ENCODE assay signal across 31 cellular contexts in genomic region chr12:56408799-56409417, GRCh38. TPM values are rescaled to one million over a fixed set of nuclear protein-coding genes. Genes with fewer than 3 reads are reported as not detected.
"Had no signal": no experiment of that assay in that cellular context is flagged by ENCODE, and none has a peak within 500 bp of the region (broad histone marks: within the 10 kb centered on the region; RNA-seq: fewer than 3 reads in every experiment).

No MANE protein-coding gene starts in this region.

- FAIRE-seq: endometrium, islet of Langerhans had no signal

- ATAC-seq: effector memory CD8-positive, alpha-beta T cell; heart right ventricle; left cardiac atrium; lower lobe of right lung; naive thymus-derived CD8-positive, alpha-beta T cell; psoas muscle; right cardiac atrium; stimulated activated naive CD8-positive, alpha-beta T cell treated with anti-CD3 and anti-CD28 coated beads, Interleukin-15, amount 100 ng/mL, for 72 hours had no signal

- DNase-seq: cortex of kidney; effector memory CD8-positive, alpha-beta T cell; erythroblast; esophagus squamous epithelium; foreskin melanocyte; glutamatergic neuron; heart right ventricle; hippocampal formation; left cardiac atrium; left ventricle myocardium inferior; lower lobe of right lung; naive thymus-derived CD8-positive, alpha-beta T cell; occipital lobe; ovary; psoas muscle; right cardiac atrium; spleen; stimulated activated naive CD4-positive, alpha-beta T cell; stimulated activated naive CD8-positive, alpha-beta T cell treated with anti-CD3 and anti-CD28 coated beads, Interleukin-15, amount 100 ng/mL, for 72 hours; thyroid gland; trophoblast cell had no signal

RNA-seq across cellular contexts. Expression of gene MIP, which starts 45.5 kb away (rescaled TPM):
- total RNA-seq: kidney epithelial cell; left ventricle myocardium inferior; lower lobe of right lung; mesenteric fat pad; naive thymus-derived CD8-positive, alpha-beta T cell; psoas muscle; temporal lobe; thyroid gland; ureter; vagina had no signal

RNA-seq across cellular contexts. Expression of gene APOF, which starts 46.3 kb away (rescaled TPM):
- total RNA-seq: dermis microvascular lymphatic vessel endothelial cell; esophagus squamous epithelium; heart right ventricle; kidney epithelial cell; left cardiac atrium; left ventricle myocardium inferior; lower lobe of right lung; mesenteric fat pad; myocyte; naive thymus-derived CD8-positive, alpha-beta T cell; occipital lobe; ovary; psoas muscle; renal cortical epithelial cell; right cardiac atrium; spleen; temporal lobe; thyroid gland; ureter; vagina had no signal
